ENCODE assay signal across 1 cellular context in the genomic region with DNA sequence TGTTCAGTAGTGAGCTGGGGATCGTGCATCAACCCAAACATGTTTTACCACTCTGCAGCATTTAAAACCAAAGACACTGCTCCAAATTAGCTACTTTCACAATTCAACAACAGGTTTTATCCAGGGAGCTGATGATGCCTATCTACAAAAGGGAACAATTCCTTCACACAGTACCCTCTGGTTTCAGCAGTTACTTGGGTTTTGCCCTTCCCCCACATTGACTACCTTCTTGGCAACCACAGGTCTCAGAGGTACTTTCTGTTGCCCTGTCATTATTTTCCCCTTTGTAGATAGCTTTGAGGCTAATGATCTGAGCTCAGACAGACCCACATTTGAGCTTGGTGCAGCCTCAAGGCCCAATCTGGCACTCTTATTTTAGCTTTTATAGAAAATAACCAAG.
TF ChIP-seq lines count a peak whose summit lies in the region.

No MANE protein-coding gene starts in this region.

TF ChIP-seq in H1, 55 proteins besides CTCF, POLR2A, EP300 and RAD21:
- no peak for TF ChIP-seq KDM5A (IDR thresholded peaks at IDR 0.05; ENCODE audit: low read length)
- no peak for TF ChIP-seq CHD1 (IDR thresholded peaks at IDR 0.05; ENCODE audit: low read depth, low read length)
- TF ChIP-seq SP4 (IDR thresholded peaks at IDR 0.05; ENCODE audit: low read length) = no peak
- no peak for TF ChIP-seq SIX5 (IDR thresholded peaks at IDR 0.05; ENCODE audit: low read depth, low read length)
- TF ChIP-seq EZH2 (IDR thresholded peaks at IDR 0.05; ENCODE audit: low read depth, low read length, severe bottlenecking) = no peak
- TF ChIP-seq ASH2L (IDR thresholded peaks at IDR 0.05; ENCODE audit: low read length) = no peak
- TF ChIP-seq EGR1 (IDR thresholded peaks at IDR 0.05; ENCODE audit: borderline replicate concordance, low read depth, low read length) = no peak
- TF ChIP-seq CBX5 (IDR thresholded peaks at IDR 0.05; ENCODE audit: low read depth, low read length) = no peak
- no peak for TF ChIP-seq CBX8 (IDR thresholded peaks at IDR 0.05; ENCODE audit: borderline replicate concordance, low read depth, low read length)
- TF ChIP-seq TEAD4 (IDR thresholded peaks at IDR 0.05; ENCODE audit: low read depth, low read length) = no peak
- no peak for TF ChIP-seq RFX5 (IDR thresholded peaks at IDR 0.05; ENCODE audit: borderline replicate concordance, low read depth, low read length)
- no peak for TF ChIP-seq TBP (IDR thresholded peaks at IDR 0.05; ENCODE audit: low read depth, low read length)
- no peak for TF ChIP-seq JUND (IDR thresholded peaks at IDR 0.05; ENCODE audit: low read length)
- no peak for TF ChIP-seq ZNF274 (IDR thresholded peaks at IDR 0.05; ENCODE audit: borderline replicate concordance, extremely low read depth, low read length)
- no peak for TF ChIP-seq PHF8 (conservative IDR thresholded peaks at IDR 0.05; ENCODE audit: low read depth, low read length)
- TF ChIP-seq KDM1A (IDR thresholded peaks at IDR 0.05; ENCODE audit: borderline replicate concordance, low read length) = no peak
- TF ChIP-seq SIRT6 (IDR thresholded peaks at IDR 0.05; ENCODE audit: low read length) = no peak
